Comparison of ENCODE assay signal across 9 cellular contexts in the genomic region with DNA sequence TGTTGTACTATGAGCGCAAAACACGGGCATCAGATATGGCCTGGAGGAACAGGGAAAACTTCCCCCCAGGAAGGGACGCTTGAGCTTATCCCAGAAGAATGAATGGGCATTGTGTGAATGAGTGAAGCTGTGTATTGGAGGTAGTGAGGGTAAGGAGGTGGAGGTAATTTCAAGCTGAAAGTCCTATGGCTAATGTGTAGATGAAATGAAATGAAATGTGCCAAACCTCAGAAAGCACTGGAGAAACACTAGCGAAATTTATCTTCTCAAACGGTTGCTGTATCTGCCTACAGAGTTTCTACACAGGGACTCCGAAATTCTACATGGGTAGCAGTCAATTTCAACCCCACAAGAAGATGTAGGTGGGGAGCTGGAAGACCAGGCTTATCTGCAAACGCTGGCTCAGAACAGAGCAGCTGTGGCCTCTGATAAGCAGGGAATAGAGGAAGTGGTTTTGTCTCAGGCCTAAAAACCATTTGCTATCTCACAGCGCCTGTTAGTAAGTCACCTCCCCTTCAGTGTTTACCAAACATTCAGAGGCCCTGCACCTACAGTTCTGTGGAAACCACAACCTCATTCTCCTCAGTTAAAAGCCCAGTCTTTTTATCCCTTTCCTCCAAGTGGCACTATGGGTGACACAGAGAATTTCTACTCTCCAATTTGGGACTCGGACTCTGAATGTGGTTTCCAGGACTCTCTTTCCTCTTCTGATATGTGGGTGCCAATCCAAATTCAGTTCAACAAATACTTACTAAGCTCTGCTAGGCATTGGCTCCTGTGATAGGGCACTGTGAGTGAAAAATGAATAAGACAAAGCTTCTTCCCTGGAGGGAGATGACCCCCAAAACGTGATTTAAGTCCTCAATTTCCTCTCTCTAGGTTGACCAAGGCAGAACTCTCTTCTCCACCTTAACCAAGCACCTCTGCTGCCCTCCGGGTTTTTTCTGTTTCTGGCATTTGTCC. TPM values are rescaled to one million over a fixed set of nuclear protein-coding genes. Genes with fewer than 3 reads are reported as not detected.
DNase-seq lines count a peak whose midpoint lies in the region; ATAC-seq and TF ChIP-seq lines count a peak whose summit lies in the region.
"Had no signal": no experiment of that assay in that cellular context is flagged by ENCODE, and none has a peak within 500 bp of the region (broad histone marks: within the 10 kb centered on the region; RNA-seq: fewer than 3 reads in every experiment).

No MANE protein-coding gene starts in this region.

- no peaks in the 10 kb centered on the region for H3K27me3 Mint-ChIP-seq in naive B cell

- H3K9ac ChIP-seq in MM.1S (ENCODE audit: low read length): peak overlapping the region; percentile 26; the same call in 1 of the 2 replicates

- peaks cover 40 to 55% (median 54%) of the 10 kb centered on the region in 3 donors for H3K4me1 Mint-ChIP-seq in naive B cell

- H3K36me3 Mint-ChIP-seq in naive B cell: peaks cover 3 to 5% of the 10 kb centered on the region in 2 donors

- H4K20me1 ChIP-seq in MM.1S (ENCODE audit: insufficient read depth, low read length): no peaks in the 10 kb centered on the region

- peaks cover 14% of the 10 kb centered on the region for H3F3A ChIP-seq in MM.1S (ENCODE audit: insufficient read depth, low read length)

- H3K36me3 ChIP-seq in MM.1S (replicated peaks; ENCODE audit: insufficient read depth, low read length) (no peaks in the 10 kb centered on the region), gastroesophageal sphincter (no peaks in the 10 kb centered on the region)

- in situ Hi-C loops in G401 (cut with HindIII; ENCODE audit: low sequenced_read_pairs): no loop called here

- H3K4me3 Mint-ChIP-seq in naive B cell: peak overlapping the region in 7 of 8 donors; percentile 40 to 87 (median 70)

- no peak for TF ChIP-seq POLR2A in gastroesophageal sphincter (IDR thresholded peaks at IDR 0.05)

- H3K4me3 ChIP-seq in MM.1S (ENCODE audit: low read length) (peak overlapping the region; percentile 11), gastroesophageal sphincter (no peak overlapping the region)

- H3K4me2 ChIP-seq in MM.1S (ENCODE audit: low read depth, low read length): peak overlapping the region; percentile 64

- ATAC-seq in GM18502 (IDR thresholded peaks at IDR 0.05; ENCODE audit: poor library complexity, unreplicated experiment) (peak; percentile 93), GM21825 (IDR thresholded peaks at IDR 0.05; ENCODE audit: unreplicated experiment) (peak; percentile 80), naive B cell (ENCODE audit: low read depth in 2 of 2) (peak; percentile 97 to 99), gastroesophageal sphincter (no peak)

- peaks cover under 1 to 14% (median 5%) of the 10 kb centered on the region in 7 donors for H3K9me3 Mint-ChIP-seq in naive B cell

- TF ChIP-seq EP300 in gastroesophageal sphincter (IDR thresholded peaks at IDR 0.05): no peak

- peak; percentile 94 for DNase-seq in MM.1S
- DNase-seq in activated T-helper 1 cell treated with Interleukin-2 at 50 U/mL for 16 hours (ENCODE audit: low read depth): peak; percentile 34
- DNase-seq in naive B cell: peak; percentile 66
- DNase-seq in G401 (ENCODE audit: low spot score): no peak
- DNase-seq in NCI-H524 treated with DMSO at 0.1 percent for 48 hours (lab: John Stamatoyannopoulos, UW): no peak

- H3K27ac ChIP-seq in MM.1S (ENCODE audit: low read length) (peak overlapping the region; percentile 71), gastroesophageal sphincter (no peak overlapping the region)
- H3K27ac ChIP-seq: VCaP had no signal

- TF ChIP-seq CTCF in MM.1S (IDR thresholded peaks at IDR 0.05; ENCODE audit: low read length) (no peak), gastroesophageal sphincter (IDR thresholded peaks at IDR 0.05) (no peak)

- no peaks in the 10 kb centered on the region for H3K79me2 ChIP-seq in MM.1S (ENCODE audit: low read length)

- no peaks in the 10 kb centered on the region for H3K27me3 ChIP-seq in MM.1S (replicated peaks; ENCODE audit: insufficient read depth, low read length)
- no peaks in the 10 kb centered on the region for H3K27me3 ChIP-seq in gastroesophageal sphincter

- no peaks in the 10 kb centered on the region for H3K9me2 ChIP-seq in MM.1S (replicated peaks; ENCODE audit: insufficient read depth, low read length)

- H3K9me3 ChIP-seq in MM.1S (replicated peaks; ENCODE audit: insufficient read depth, low read length) (no peaks in the 10 kb centered on the region), gastroesophageal sphincter (peaks cover 0 to 10% (median 0%) of the 10 kb centered on the region in 3 donors)

- H2AFZ ChIP-seq in MM.1S (ENCODE audit: low read length): peak overlapping the region; percentile 58

- WGBS in gastroesophageal sphincter (ENCODE audit: low coverage in 1 of 2), 2 donors: 45 to 46% methylated on average over 5 to 10 of the region's 11 CpGs

- peak overlapping the region; percentile 84 to 97 (median 95) for H3K27ac Mint-ChIP-seq in naive B cell

- H3K4me1 ChIP-seq in MM.1S (ENCODE audit: low read length) (peaks cover 26% of the 10 kb centered on the region), gastroesophageal sphincter (no peaks in the 10 kb centered on the region)

RNA-seq across cellular contexts. Expression of a gene that starts 17.1 kb away (rescaled TPM):
- 100 to 1,000 TPM; 164 to 256 (median 194) TPM for polyA plus RNA-seq in naive B cell (ENCODE audit: low read depth in 6 of 6)
- not detected in 2 replicates for total RNA-seq in G401 (2014; rRNA removed; shearing (Covaris generic))
- total RNA-seq in gastroesophageal sphincter: 1 to 10 TPM in 1 of 4 donors, under 1 TPM in 2, not detected in 1; 0.49 to 1.2 (median 0.62) TPM

RNA-seq across cellular contexts. Expression of a gene that starts 39.1 kb away (rescaled TPM):
- 10 to 100 TPM in 5 of 6 donors, 1 to 10 TPM in 1; 8.5 to 20.6 (median 13.1) TPM for polyA plus RNA-seq in naive B cell (ENCODE audit: low read depth in 6 of 6)
- not detected in 2 replicates for total RNA-seq in G401 (2014; rRNA removed; shearing (Covaris generic))
- total RNA-seq in gastroesophageal sphincter: 1 to 10 TPM; 3.0 to 6.7 (median 4.3) TPM

Comparison
In these comparisons a context has a peak if more than half of its experiments do, and no peak if none do; other contexts are left out.
1. DNase-seq: peak in MM.1S (single experiment), activated T-helper 1 cell treated with Interleukin-2 at 50 U/mL for 16 hours (single experiment) and naive B cell (single experiment); none in G401 (single experiment) and NCI-H524 treated with DMSO at 0.1 percent for 48 hours (single experiment).